32 cellular contexts compared by ENCODE assay signal in genomic region chr7:110607050-110607862, GRCh38.
"Had no signal": no experiment of that assay in that cellular context is flagged by ENCODE, and none has a peak within 500 bp of the region (broad histone marks: within the 10 kb centered on the region; RNA-seq: fewer than 3 reads in every experiment).

No MANE protein-coding gene starts in this region.

- H3K9me3 ChIP-seq: psoas muscle, thoracic aorta, uterus had no signal

- H3K9ac ChIP-seq: parathyroid adenoma had no signal

- H3K27ac ChIP-seq: parathyroid adenoma, psoas muscle, thoracic aorta, uterus had no signal

- H3K9me3 Mint-ChIP-seq: activated CD4-positive, alpha-beta memory T cell treated with anti-CD3 and anti-CD28 coated beads, Interleukin-2, amount 10 ng/mL, durations not matched to agents 7 days and 5 days; activated T-helper 2 cell treated with anti-CD3 and anti-CD28 coated beads, Interferon-gamma antibody, Interleukin-2, Interleukin-4, amounts not matched to agents 10 μg/mL and 5 μg/mL and 100 μg/mL, durations not matched to agents 14 hours and 24 hours and 36 hours; endodermal cell; mesothelial cell of epicardium; T-helper 2 cell treated with Interferon-gamma antibody and Interleukin-4, amounts not matched to agents 5 μg/mL and 100 μg/mL, for 36 hours had no signal

- FAIRE-seq: kidney had no signal

- H3K79me2 ChIP-seq: parathyroid adenoma had no signal

- ATAC-seq: activated CD4-positive, alpha-beta T cell treated with anti-CD3 and anti-CD28 coated beads for 36 hours; activated CD8-positive, alpha-beta memory T cell treated with anti-CD3 and anti-CD28 coated beads, Interleukin-2, amount 10 ng/mL, durations not matched to agents 7 days and 5 days; esophagus mucosa; left colon; psoas muscle; stimulated activated naive B cell treated with anti-CD40 and anti-IgM and Interleukin-4, amounts not matched to agents 10 μg/mL and 1 μg/mL and 100 μg/mL, for 72 hours had no signal

- H3K27me3 Mint-ChIP-seq: activated B cell treated with CpG ODN at 0.5 μM for 24 hours; activated CD4-positive, alpha-beta memory T cell treated with anti-CD3 and anti-CD28 coated beads, Interleukin-2, amount 10 ng/mL, durations not matched to agents 7 days and 5 days; activated CD8-positive, alpha-beta memory T cell treated with anti-CD3 and anti-CD28 coated beads, Interleukin-2, amount 10 ng/mL, durations not matched to agents 7 days and 5 days; activated naive CD8-positive, alpha-beta T cell; naive B cell; stimulated activated naive B cell treated with anti-CD40 and anti-IgM and Interleukin-4, amounts not matched to agents 10 μg/mL and 1 μg/mL and 100 μg/mL, for 72 hours had no signal

- H3K36me3 ChIP-seq: thoracic aorta, uterus had no signal

- H2AFZ ChIP-seq: parathyroid adenoma had no signal

- H3K4me3 Mint-ChIP-seq: activated B cell treated with CpG ODN at 0.5 μM for 24 hours; activated CD4-positive, alpha-beta memory T cell treated with anti-CD3 and anti-CD28 coated beads, Interleukin-2, amount 10 ng/mL, durations not matched to agents 7 days and 5 days; activated CD4-positive, alpha-beta T cell treated with anti-CD3 and anti-CD28 coated beads for 36 hours; activated CD8-positive, alpha-beta memory T cell treated with anti-CD3 and anti-CD28 coated beads, Interleukin-2, amount 10 ng/mL, durations not matched to agents 7 days and 5 days; activated naive CD8-positive, alpha-beta T cell; endodermal cell; immature natural killer cell; mesothelial cell of epicardium; naive B cell; stimulated activated naive B cell treated with anti-CD40 and anti-IgM and Interleukin-4, amounts not matched to agents 10 μg/mL and 1 μg/mL and 100 μg/mL, for 72 hours; T-helper 2 cell treated with Interferon-gamma antibody and Interleukin-4, amounts not matched to agents 5 μg/mL and 100 μg/mL, for 36 hours had no signal

- DNase-seq: activated B cell treated with CpG ODN at 0.5 μM for 24 hours; activated CD4-positive, alpha-beta memory T cell treated with anti-CD3 and anti-CD28 coated beads, Interleukin-2, amount 10 ng/mL, durations not matched to agents 7 days and 5 days; activated CD4-positive, alpha-beta T cell treated with anti-CD3 and anti-CD28 coated beads for 36 hours; activated CD8-positive, alpha-beta memory T cell treated with anti-CD3 and anti-CD28 coated beads, Interleukin-2, amount 10 ng/mL, durations not matched to agents 7 days and 5 days; activated T-cell treated with anti-CD3 and anti-CD28 coated beads, Interleukin-2, amount 50 U/mL, for 48 hours; amniotic stem cell; central memory CD4-positive, alpha-beta T cell; endodermal cell; foreskin fibroblast; head of caudate nucleus; hippocampal formation; immature natural killer cell; kidney; left colon; mammary epithelial cell; naive B cell; occipital lobe; psoas muscle; stimulated activated CD4-positive, alpha-beta T cell treated with anti-CD3 and anti-CD28 coated beads, Interleukin-1b, Interleukin-23, amount 100 ng/mL, for 48 hours; stimulated activated CD4-positive, alpha-beta T cell treated with anti-CD3 and anti-CD28 coated beads, Interleukin-4, amount 100 ng/mL, for 4 hours; stimulated activated CD8-positive, alpha-beta memory T cell treated with anti-CD3 and anti-CD28 coated beads, Interleukin-4, amount 100 ng/mL, for 48 hours; stimulated activated naive B cell treated with anti-CD40 and anti-IgM and Interleukin-4, amounts not matched to agents 10 μg/mL and 1 μg/mL and 100 μg/mL, for 72 hours; trophoblast cell; uterus had no signal

- H3K4me2 ChIP-seq: smooth muscle cell had no signal

- H3K4me3 ChIP-seq: psoas muscle, smooth muscle cell, thoracic aorta, uterus had no signal

- H3K27ac Mint-ChIP-seq: activated B cell treated with CpG ODN at 0.5 μM for 24 hours; activated CD4-positive, alpha-beta memory T cell treated with anti-CD3 and anti-CD28 coated beads, Interleukin-2, amount 10 ng/mL, durations not matched to agents 7 days and 5 days; activated CD4-positive, alpha-beta T cell treated with anti-CD3 and anti-CD28 coated beads for 36 hours; activated CD8-positive, alpha-beta memory T cell treated with anti-CD3 and anti-CD28 coated beads, Interleukin-2, amount 10 ng/mL, durations not matched to agents 7 days and 5 days; activated naive CD8-positive, alpha-beta T cell; activated T-helper 2 cell treated with anti-CD3 and anti-CD28 coated beads, Interferon-gamma antibody, Interleukin-2, Interleukin-4, amounts not matched to agents 10 μg/mL and 5 μg/mL and 100 μg/mL, durations not matched to agents 14 hours and 24 hours and 36 hours; endodermal cell; immature natural killer cell; mesothelial cell of epicardium; naive B cell; stimulated activated naive B cell treated with anti-CD40 and anti-IgM and Interleukin-4, amounts not matched to agents 10 μg/mL and 1 μg/mL and 100 μg/mL, for 72 hours; T-helper 2 cell treated with Interferon-gamma antibody and Interleukin-4, amounts not matched to agents 5 μg/mL and 100 μg/mL, for 36 hours had no signal

- H3K4me1 Mint-ChIP-seq: activated B cell treated with CpG ODN at 0.5 μM for 24 hours; activated CD4-positive, alpha-beta memory T cell treated with anti-CD3 and anti-CD28 coated beads, Interleukin-2, amount 10 ng/mL, durations not matched to agents 7 days and 5 days; activated CD4-positive, alpha-beta T cell treated with anti-CD3 and anti-CD28 coated beads for 36 hours; endodermal cell; immature natural killer cell; naive B cell; stimulated activated naive B cell treated with anti-CD40 and anti-IgM and Interleukin-4, amounts not matched to agents 10 μg/mL and 1 μg/mL and 100 μg/mL, for 72 hours had no signal

- H3K36me3 Mint-ChIP-seq: mesothelial cell of epicardium; naive B cell; stimulated activated naive B cell treated with anti-CD40 and anti-IgM and Interleukin-4, amounts not matched to agents 10 μg/mL and 1 μg/mL and 100 μg/mL, for 72 hours had no signal

- H3K4me1 ChIP-seq: parathyroid adenoma, psoas muscle, uterus had no signal

- H3K27me3 ChIP-seq: uterus had no signal
